ENCODE assay signal across 8 cellular contexts in genomic region chr5:14871573-14872069, GRCh38.
DNase-seq lines count a peak whose midpoint lies in the region; ATAC-seq, FAIRE-seq and TF ChIP-seq lines count a peak whose summit lies in the region.

Gene ANKH, minus strand, starts transcription at chr5:14871778. Its CDS starts 331 bp downstream, at chr5:14871447.

- peak; percentile 86 for ATAC-seq in HG03439 (IDR thresholded peaks at IDR 0.05; ENCODE audit: unreplicated experiment)
- ATAC-seq in memory B cell (ENCODE audit: low read depth) = peak; percentile 85

- no peaks in the 10 kb centered on the region for H3K27me3 ChIP-seq in effector memory CD4-positive, alpha-beta T cell (replicated peaks; ENCODE audit: control insufficient read depth, insufficient read depth, low read length, poor library complexity, severe bottlenecking)

- H3K9me3 Mint-ChIP-seq in memory B cell = no peaks in the 10 kb centered on the region

- peaks cover 7% of the 10 kb centered on the region for H3K4me1 ChIP-seq in effector memory CD4-positive, alpha-beta T cell (ENCODE audit: control insufficient read depth, insufficient read depth, low read length, poor library complexity, severe bottlenecking)

- H3K4me3 ChIP-seq in effector memory CD4-positive, alpha-beta T cell (ENCODE audit: insufficient read depth, low read depth, low read length, poor library complexity, severe bottlenecking) = peak within 1 kb of the TSS; percentile 75

- no peak for FAIRE-seq in GM19239 (lab: Jason Lieb, UNC)

- DNase-seq in GM19239 (ENCODE audit: insufficient read length, low spot score) (peak; percentile 86), NCI-H526 treated with DMSO at 0.1 percent for 48 hours (lab: John Stamatoyannopoulos, UW) (peak; percentile 60), memory B cell (ENCODE audit: low spot score in 2 of 2) (peak; percentile 82)
- DNase-seq in activated CD8-positive, alpha-beta memory T cell treated with anti-CD3 and anti-CD28 coated beads for 1 hour (ENCODE audit: extremely low read depth in 1 of 2, low read depth in 1 of 2) = peak; percentile 26 to 78
- DNase-seq in effector memory CD4-positive, alpha-beta T cell = peak; percentile 69 to 75 (median 71)
- peak; percentile 62 for DNase-seq in stimulated activated CD8-positive, alpha-beta memory T cell treated with anti-CD3 and anti-CD28 coated beads, Interleukin-12 subunit alpha, Interleukin-12 subunit beta, amount 100 ng/mL, for 24 hours (ENCODE audit: extremely low read depth)

- no peaks in the 10 kb centered on the region for H3K27me3 Mint-ChIP-seq in memory B cell

- H3K27ac Mint-ChIP-seq in memory B cell = peak within 1 kb of the TSS; percentile 88

- no peaks in the 10 kb centered on the region for H3K36me3 Mint-ChIP-seq in memory B cell

- peak; percentile 90 for TF ChIP-seq CTCF in C4-2B (conservative IDR thresholded peaks at IDR 0.05)

- peaks cover 21% of the 10 kb centered on the region for H3K4me1 Mint-ChIP-seq in memory B cell

- peak within 1 kb of the TSS; percentile 94 for H3K4me3 Mint-ChIP-seq in memory B cell

- H3K9me3 ChIP-seq in effector memory CD4-positive, alpha-beta T cell (ENCODE audit: control insufficient read depth, low read length) = no peaks in the 10 kb centered on the region

- no peaks in the 10 kb centered on the region for H3K36me3 ChIP-seq in effector memory CD4-positive, alpha-beta T cell (ENCODE audit: control insufficient read depth, insufficient read depth, low read length)

- peak within 1 kb of the TSS; percentile 88 for H3K27ac ChIP-seq in C4-2B
- peak within 1 kb of the TSS; percentile 69 for H3K27ac ChIP-seq in effector memory CD4-positive, alpha-beta T cell (ENCODE audit: insufficient read depth, low read length, poor library complexity, severe bottlenecking)

Comparison
In these comparisons a context has a peak if more than half of its experiments do, and no peak if none do; other contexts are left out.
1. Peak in every context shown above with its lines: DNase-seq, ATAC-seq, H3K4me3 ChIP-seq and H3K27ac ChIP-seq.